Comparison of ENCODE assay signal across 8 cellular contexts in the genomic region with DNA sequence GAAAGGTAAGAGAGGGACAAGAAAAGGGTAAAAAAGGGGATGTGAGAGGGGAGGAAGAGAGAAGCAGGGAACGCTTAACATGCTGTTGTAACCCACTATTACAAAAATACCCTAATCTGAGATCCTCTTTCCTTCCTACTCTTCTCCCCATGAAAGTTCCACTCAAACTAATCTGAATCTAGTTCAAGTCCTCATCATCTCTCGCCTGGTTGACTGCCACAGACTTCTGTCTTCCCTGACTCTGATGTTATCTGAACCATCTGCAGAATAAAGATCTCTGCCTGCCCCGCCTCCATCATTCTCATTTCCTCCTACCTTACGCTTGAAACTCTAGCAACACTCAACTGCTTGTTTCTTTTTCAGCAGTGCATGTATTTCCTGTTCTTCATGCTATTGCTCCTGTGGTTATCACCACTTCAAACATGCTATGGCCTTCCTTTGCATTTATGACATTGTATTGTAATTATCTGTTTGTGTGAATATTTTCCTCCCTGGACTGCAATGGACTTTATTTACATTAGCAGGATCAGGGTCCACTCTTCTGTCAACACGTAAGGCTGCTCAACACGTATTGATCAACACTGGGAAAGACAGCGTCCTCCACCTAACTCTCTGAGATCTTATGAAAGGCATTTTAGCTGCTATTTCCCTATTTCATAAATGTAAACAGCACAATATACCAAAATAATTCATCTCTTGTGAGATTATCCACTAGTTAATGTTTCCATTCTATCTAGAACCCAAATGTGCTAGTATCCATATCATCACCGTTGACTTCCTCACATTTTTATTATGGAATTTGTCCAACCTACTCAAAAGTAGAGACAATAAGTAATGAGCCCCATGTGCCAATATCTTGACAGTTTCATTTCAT.
DNase-seq lines count a peak whose midpoint lies in the region; ATAC-seq and TF ChIP-seq lines count a peak whose summit lies in the region.

No MANE protein-coding gene starts in this region.

- peak overlapping the region in 6 of 7 donors; percentile 51 to 74 (median 68) for H3K4me3 Mint-ChIP-seq in CD8-positive, alpha-beta memory T cell
- peak overlapping the region; percentile 21 for H3K4me3 Mint-ChIP-seq in activated T-helper 1 cell treated with anti-CD3 and anti-CD28 coated beads, Interleukin-12 subunit alpha, Interleukin-12 subunit beta, Interleukin-2, Interleukin-4 antibody, amounts not matched to agents 30 ng/mL and 10 ng/mL and 1 ng/mL, durations not matched to agents 14 hours and 24 hours and 36 hours

- H3K4me1 ChIP-seq in CD8-positive, alpha-beta memory T cell (ENCODE audit: insufficient read depth, low read length): peaks cover 28% of the 10 kb centered on the region
- H3K4me1 ChIP-seq in thyroid gland: no peaks in the 10 kb centered on the region

- H3K27ac ChIP-seq in CD8-positive, alpha-beta memory T cell (ENCODE audit: low read depth, low read length): no peak overlapping the region
- no peak overlapping the region for H3K27ac ChIP-seq in thyroid gland

- H3K36me3 Mint-ChIP-seq in CD8-positive, alpha-beta memory T cell: peaks cover 0 to 3% (median 0%) of the 10 kb centered on the region in 3 donors
- no peaks in the 10 kb centered on the region for H3K36me3 Mint-ChIP-seq in activated T-helper 1 cell treated with anti-CD3 and anti-CD28 coated beads, Interleukin-12 subunit alpha, Interleukin-12 subunit beta, Interleukin-2, Interleukin-4 antibody, amounts not matched to agents 30 ng/mL and 10 ng/mL and 1 ng/mL, durations not matched to agents 14 hours and 24 hours and 36 hours (ENCODE audit: low read depth)

- intact Hi-C loops in activated T-helper 1 cell treated with anti-CD3 and anti-CD28 coated beads, Interleukin-12 subunit alpha, Interleukin-12 subunit beta, Interleukin-2, Interleukin-4 antibody, amounts not matched to agents 30 ng/mL and 10 ng/mL and 1 ng/mL, durations not matched to agents 14 hours and 24 hours and 36 hours (cut with micrococcal nuclease): loop anchor here (2.0 to 10.0 kb wide), 5 partner anchors 48 to 990 kb away; a partner anchor contains a TSS
- intact Hi-C loops in thyroid gland (cut with DNase I): no loop called here
- intact Hi-C loops in left ventricle myocardium superior (cut with micrococcal nuclease): no loop called here
- intact Hi-C loops in posterior cingulate gyrus (cut with DNase I): no loop called here

- H3K27me3 Mint-ChIP-seq in CD8-positive, alpha-beta memory T cell: no peaks in the 10 kb centered on the region
- H3K27me3 Mint-ChIP-seq in activated T-helper 1 cell treated with anti-CD3 and anti-CD28 coated beads, Interleukin-12 subunit alpha, Interleukin-12 subunit beta, Interleukin-2, Interleukin-4 antibody, amounts not matched to agents 30 ng/mL and 10 ng/mL and 1 ng/mL, durations not matched to agents 14 hours and 24 hours and 36 hours (ENCODE audit: insufficient read depth): no peaks in the 10 kb centered on the region

- H3K4me3 ChIP-seq in CD8-positive, alpha-beta memory T cell (ENCODE audit: low read length): peak overlapping the region; percentile 24
- H3K4me3 ChIP-seq in thyroid gland (replicated peaks in 1 of 3): no peak overlapping the region

- H3K36me3 ChIP-seq in CD8-positive, alpha-beta memory T cell (ENCODE audit: insufficient read depth, low read length): no peaks in the 10 kb centered on the region
- no peaks in the 10 kb centered on the region for H3K36me3 ChIP-seq in thyroid gland

- POLR2A ChIA-PET in CD8-positive, alpha-beta memory T cell (lab: Charles Lee): no interaction called here

- peak overlapping the region; percentile 31 to 98 (median 86) for H3K27ac Mint-ChIP-seq in CD8-positive, alpha-beta memory T cell
- H3K27ac Mint-ChIP-seq in activated T-helper 1 cell treated with anti-CD3 and anti-CD28 coated beads, Interleukin-12 subunit alpha, Interleukin-12 subunit beta, Interleukin-2, Interleukin-4 antibody, amounts not matched to agents 30 ng/mL and 10 ng/mL and 1 ng/mL, durations not matched to agents 14 hours and 24 hours and 36 hours: peak overlapping the region; percentile 69

- no peak for TF ChIP-seq POLR2A in thyroid gland (IDR thresholded peaks at IDR 0.05)

- peak; percentile 21 to 77 (median 67) for DNase-seq in CD8-positive, alpha-beta memory T cell
- DNase-seq in M059J (ENCODE audit: low read depth): peak; percentile 3
- DNase-seq in activated T-helper 1 cell treated with anti-CD3 and anti-CD28 coated beads, Interleukin-12 subunit alpha, Interleukin-12 subunit beta, Interleukin-2, Interleukin-4 antibody, amounts not matched to agents 30 ng/mL and 10 ng/mL and 1 ng/mL, durations not matched to agents 14 hours and 24 hours and 36 hours (ENCODE audit: low spot score): peak; percentile 57
- DNase-seq in stimulated activated CD4-positive, alpha-beta T cell treated with anti-CD3 and anti-CD28 coated beads, Interleukin-2, amount 100 ng/mL, for 48 hours: peak; percentile 7 to 18
- no peak for DNase-seq in thyroid gland
- DNase-seq in left ventricle myocardium superior: no peak
- no peak for DNase-seq in posterior cingulate gyrus

- 75 to 77% methylated on average over 8 of the region's 8 CpGs for WGBS in thyroid gland, 2 donors

- H3K9me3 ChIP-seq in CD8-positive, alpha-beta memory T cell (ENCODE audit: low read length): no peaks in the 10 kb centered on the region
- no peaks in the 10 kb centered on the region for H3K9me3 ChIP-seq in thyroid gland

- TF ChIP-seq CTCF in thyroid gland (IDR thresholded peaks at IDR 0.05): no peak

- ATAC-seq in GM21576 (IDR thresholded peaks at IDR 0.05; ENCODE audit: unreplicated experiment) (peak; percentile 98), left ventricle myocardium superior (no peak)

- H3K4me1 Mint-ChIP-seq in CD8-positive, alpha-beta memory T cell: peaks cover 25 to 34% (median 28%) of the 10 kb centered on the region in 3 donors
- peaks cover 21% of the 10 kb centered on the region for H3K4me1 Mint-ChIP-seq in activated T-helper 1 cell treated with anti-CD3 and anti-CD28 coated beads, Interleukin-12 subunit alpha, Interleukin-12 subunit beta, Interleukin-2, Interleukin-4 antibody, amounts not matched to agents 30 ng/mL and 10 ng/mL and 1 ng/mL, durations not matched to agents 14 hours and 24 hours and 36 hours (ENCODE audit: low read depth)

- H3K27me3 ChIP-seq in CD8-positive, alpha-beta memory T cell (ENCODE audit: insufficient read depth, low read length, poor library complexity, severe bottlenecking): no peaks in the 10 kb centered on the region
- no peaks in the 10 kb centered on the region for H3K27me3 ChIP-seq in thyroid gland

- CTCF ChIA-PET in CD8-positive, alpha-beta memory T cell (lab: Charles Lee): no interaction called here

- H3K9me3 Mint-ChIP-seq in CD8-positive, alpha-beta memory T cell: no peaks in the 10 kb centered on the region
- peaks cover 11% of the 10 kb centered on the region for H3K9me3 Mint-ChIP-seq in activated T-helper 1 cell treated with anti-CD3 and anti-CD28 coated beads, Interleukin-12 subunit alpha, Interleukin-12 subunit beta, Interleukin-2, Interleukin-4 antibody, amounts not matched to agents 30 ng/mL and 10 ng/mL and 1 ng/mL, durations not matched to agents 14 hours and 24 hours and 36 hours

Comparison
In these comparisons a context has a peak if more than half of its experiments do, and no peak if none do; other contexts are left out.
1. DNase-seq: peak in CD8-positive, alpha-beta memory T cell (5 of 5), M059J (single experiment), activated T-helper 1 cell treated with anti-CD3 and anti-CD28 coated beads, Interleukin-12 subunit alpha, Interleukin-12 subunit beta, Interleukin-2, Interleukin-4 antibody, amounts not matched to agents 30 ng/mL and 10 ng/mL and 1 ng/mL, durations not matched to agents 14 hours and 24 hours and 36 hours (single experiment) and stimulated activated CD4-positive, alpha-beta T cell treated with anti-CD3 and anti-CD28 coated beads, Interleukin-2, amount 100 ng/mL, for 48 hours (2 of 2); none in thyroid gland (0 of 2), left ventricle myocardium superior (single experiment) and posterior cingulate gyrus (0 of 10).